Comparison of ENCODE assay signal across 1 cellular context in genomic region chr3:115836944-115837343, GRCh38.
TF ChIP-seq lines count a peak whose summit lies in the region.

No MANE protein-coding gene starts in this region.

TF ChIP-seq in H1, 55 proteins besides CTCF, POLR2A, EP300 and RAD21 (continued from another document):
- TF ChIP-seq CHD7 (IDR thresholded peaks at IDR 0.05; ENCODE audit: insufficient replicate concordance, low read length) (no peak), JUND (IDR thresholded peaks at IDR 0.05; ENCODE audit: low read length) (no peak), GABPA (IDR thresholded peaks at IDR 0.05; ENCODE audit: borderline replicate concordance, insufficient read depth, low read length) (no peak), SP1 (IDR thresholded peaks at IDR 0.05; ENCODE audit: low read depth, low read length) (no peak)
